17 cellular contexts compared by ENCODE assay signal in the genomic region with DNA sequence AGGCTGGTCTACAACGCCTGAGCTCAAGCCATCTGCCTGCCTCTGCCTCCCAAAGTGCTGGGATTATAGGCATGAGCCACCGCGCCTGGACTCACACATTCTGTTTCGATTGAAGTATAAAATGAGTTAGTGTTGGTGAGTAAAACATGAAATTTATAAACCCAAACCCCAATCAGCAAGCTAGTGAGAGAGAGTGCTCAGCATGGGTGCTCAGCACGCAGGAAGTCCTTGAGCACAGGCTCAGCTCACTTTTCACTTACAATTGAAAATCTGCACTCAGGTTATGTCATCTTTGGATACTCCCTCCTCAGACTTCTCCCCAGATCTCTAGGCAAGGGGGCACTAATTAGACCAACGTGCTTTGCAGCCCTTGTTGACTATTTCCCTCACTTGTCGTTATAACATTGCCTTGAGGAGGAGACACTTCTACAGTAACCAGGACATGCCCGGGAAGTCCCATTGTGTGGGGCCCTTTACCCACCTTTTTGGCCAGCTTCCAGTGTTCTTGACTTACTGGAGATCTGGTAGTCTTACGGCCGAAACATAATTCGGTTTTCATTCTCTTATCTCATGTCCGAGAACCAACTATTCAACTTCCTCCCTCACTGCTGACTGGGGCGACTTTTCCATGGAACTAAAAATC.
DNase-seq lines count a peak whose midpoint lies in the region; ATAC-seq, FAIRE-seq and TF ChIP-seq lines count a peak whose summit lies in the region.
"Had no signal": no experiment of that assay in that cellular context is flagged by ENCODE, and none has a peak within 500 bp of the region (broad histone marks: within the 10 kb centered on the region; RNA-seq: fewer than 3 reads in every experiment).

No MANE protein-coding gene starts in this region.

- H2BK20ac ChIP-seq in H1 (ENCODE audit: low read length), result no peak overlapping the region

- H4K91ac ChIP-seq in H1 (replicated peaks; ENCODE audit: insufficient read length, low read length), result no peak overlapping the region

- no peak overlapping the region for H2BK12ac ChIP-seq in H1 (ENCODE audit: low read depth, low read length)

- no peaks in the 10 kb centered on the region for H3K23me2 ChIP-seq in H1 (ENCODE audit: low read depth, low read length)

- no peaks in the 10 kb centered on the region for H3K9me3 ChIP-seq in T-helper 17 cell (ENCODE audit: control insufficient read depth, low read length, poor library complexity, severe bottlenecking)
- no peaks in the 10 kb centered on the region for H3K9me3 ChIP-seq in H1 (ENCODE audit: insufficient read depth in 2 of 2, low read depth in 1 of 2, low read length in 1 of 2)
- H3K9me3 ChIP-seq: neutrophil, testis had no signal

- peak overlapping the region; percentile 18; the same call in 1 of the 2 replicates for H2AFZ ChIP-seq in H1 (ENCODE audit: low read length)

- H2AK5ac ChIP-seq in H1 (ENCODE audit: low read depth, low read length), result no peak overlapping the region

- H3K36me3 Mint-ChIP-seq in T-helper 17 cell (ENCODE audit: low read depth), result no peaks in the 10 kb centered on the region
- peaks cover 0 to 4% (median 3%) of the 10 kb centered on the region in 3 donors for H3K36me3 Mint-ChIP-seq in immature natural killer cell

- H2BK120ac ChIP-seq in H1 (replicated peaks; ENCODE audit: low read depth, low read length), result no peak overlapping the region

- no peak overlapping the region for H4K8ac ChIP-seq in H1 (ENCODE audit: extremely low read depth, insufficient read depth, low read length)

- TF ChIP-seq POLR2A in H1 (IDR thresholded peaks at IDR 0.05; ENCODE audit: control extremely low read depth in 1 of 2, low read depth in 2 of 2, low read length in 2 of 2), result no peak

- H3K27ac ChIP-seq in H1 (ENCODE audit: low read depth, low read length), result no peak overlapping the region
- H3K27ac ChIP-seq: neutrophil, testis had no signal

- H3K4me1 Mint-ChIP-seq in T-helper 17 cell, result peaks cover 18% of the 10 kb centered on the region
- H3K4me1 Mint-ChIP-seq in immature natural killer cell, result peaks cover 13 to 26% of the 10 kb centered on the region in 2 donors

- no peaks in the 10 kb centered on the region for H3K79me1 ChIP-seq in H1 (ENCODE audit: low read depth, low read length)

- POLR2A ChIA-PET in H1 (lab: Charles Lee; ENCODE audit: partially characterized antibody), result no interaction called here

- H3K4me3 ChIP-seq in H1 (ENCODE audit: extremely low read depth in 1 of 4, insufficient read depth in 2 of 4, low read depth in 3 of 4, low read length in 4 of 4), result no peak overlapping the region
- H3K4me3 ChIP-seq: testis had no signal

- no peak overlapping the region for H3K4me3 Mint-ChIP-seq in T-helper 17 cell
- H3K4me3 Mint-ChIP-seq in immature natural killer cell, result no peak overlapping the region

- no peak overlapping the region for H3K9ac ChIP-seq in H1 (replicated peaks in 1 of 4; ENCODE audit: extremely low read depth in 1 of 4, low read depth in 3 of 4, low read length in 3 of 4)

- FAIRE-seq in H1 (lab: Jason Lieb, UNC), result no peak
- FAIRE-seq: kidney had no signal

- no peaks in the 10 kb centered on the region for H3K79me2 ChIP-seq in H1 (ENCODE audit: control insufficient read depth in 1 of 2, insufficient read depth in 2 of 2, low read length in 2 of 2)

- no peak overlapping the region for H3K14ac ChIP-seq in H1 (ENCODE audit: insufficient read length)

- TF ChIP-seq CTCF in H1 (IDR thresholded peaks at IDR 0.05; ENCODE audit: control extremely low read depth in 1 of 3, insufficient read depth in 1 of 3, low read depth in 1 of 3, low read length in 3 of 3), result no peak

- no peak overlapping the region for H3K4me2 ChIP-seq in H1 (ENCODE audit: insufficient read depth in 1 of 2, low read depth in 2 of 2, low read length in 2 of 2)

- no peaks in the 10 kb centered on the region for H3K36me3 ChIP-seq in H1 (ENCODE audit: control insufficient read depth in 2 of 4, insufficient read depth in 4 of 4, low read length in 3 of 4)
- H3K36me3 ChIP-seq: neutrophil had no signal

- no peak overlapping the region for H3K4ac ChIP-seq in H1 (replicated peaks; ENCODE audit: insufficient read length, low read depth, low read length)

- WGBS in H1 (ENCODE audit: extremely low coverage in 1 of 2, insufficient coverage in 1 of 2, insufficient read length in 1 of 2, insufficient replicate concordance in 2 of 2, low coverage in 1 of 2, low lambda C conversion rate in 2 of 2, missing lambda C conversion rate in 1 of 2), 2 experiments, result 89% methylated on average over 13 of the region's 13 CpGs; no CpG with 5 or more reads in 1 of the 2 experiments

- no peaks in the 10 kb centered on the region for H3K4me1 ChIP-seq in H1 (replicated peaks in 1 of 4; ENCODE audit: control insufficient read depth in 3 of 4, insufficient read depth in 4 of 4, low read length in 3 of 4)
- H3K4me1 ChIP-seq: testis had no signal

- H3K27me3 ChIP-seq in H1 (replicated peaks in 1 of 4; ENCODE audit: control insufficient read depth in 3 of 4, extremely low read depth in 1 of 4, insufficient read depth in 3 of 4, low read length in 3 of 4), result no peaks in the 10 kb centered on the region
- H3K27me3 ChIP-seq: neutrophil, testis had no signal

- H3K9me3 Mint-ChIP-seq in immature natural killer cell, result no peaks in the 10 kb centered on the region
- H3K9me3 Mint-ChIP-seq: effector memory CD8-positive, alpha-beta T cell had no signal

- DNase-seq in stimulated activated CD4-positive, alpha-beta T cell treated with anti-CD3 and anti-CD28 coated beads, Interleukin-1b, Interleukin-23, amount 100 ng/mL, for 48 hours, result peak; percentile 14
- no peak for DNase-seq in stimulated activated CD4-positive, alpha-beta T cell treated with anti-CD3 and anti-CD28 coated beads, Interleukin-4, amount 100 ng/mL, for 24 hours
- DNase-seq in T-helper 17 cell, result no peak
- DNase-seq in H1 (ENCODE audit: low read depth in 1 of 2, low spot score in 2 of 2), result no peak
- DNase-seq in GM19238 (ENCODE audit: insufficient read length, low spot score), result no peak
- DNase-seq in immature natural killer cell, result no peak
- DNase-seq: effector memory CD8-positive, alpha-beta T cell; kidney; MV-4-11; NCI-H2107; NCI-H69; retina; testis had no signal

- no peak for TF ChIP-seq EP300 in H1 (IDR thresholded peaks at IDR 0.05; ENCODE audit: borderline replicate concordance in 1 of 2, low read depth in 2 of 2, low read length in 2 of 2)

- no peak for TF ChIP-seq RAD21 in H1 (IDR thresholded peaks at IDR 0.05 in 1 of 2, conservative IDR thresholded peaks at IDR 0.05 in 1 of 2; ENCODE audit: low read depth in 2 of 2, low read length in 2 of 2)

- H3K27me3 Mint-ChIP-seq in T-helper 17 cell (no peaks in the 10 kb centered on the region), immature natural killer cell (ENCODE audit: low read depth in 3 of 3) (peaks cover 0 to 3% (median 0%) of the 10 kb centered on the region in 3 donors)
- H3K27me3 Mint-ChIP-seq: effector memory CD8-positive, alpha-beta T cell had no signal

- H3K27ac Mint-ChIP-seq in T-helper 17 cell (peak overlapping the region; percentile 56), immature natural killer cell (peak overlapping the region in 1 of 6 donors; percentile 15)

- no peak overlapping the region for H4K5ac ChIP-seq in H1 (ENCODE audit: insufficient read length, low read depth, low read length)

- no peak overlapping the region for H3K56ac ChIP-seq in H1 (replicated peaks; ENCODE audit: insufficient read length, low read depth, low read length)

- CTCF ChIA-PET in H1 (lab: Charles Lee; ENCODE audit: partially characterized antibody), result no interaction called here

- H3K18ac ChIP-seq in H1 (ENCODE audit: extremely low read depth, low read length), result no peak overlapping the region

- H4K20me1 ChIP-seq in H1 (replicated peaks in 1 of 2; ENCODE audit: control insufficient read depth in 1 of 2, insufficient read depth in 2 of 2, low read length in 2 of 2), result no peaks in the 10 kb centered on the region

- no peak overlapping the region for H3K23ac ChIP-seq in H1 (ENCODE audit: insufficient read length)

- no peak overlapping the region for H2BK15ac ChIP-seq in H1 (ENCODE audit: low read length)

- ATAC-seq in T-helper 17 cell (peak; percentile 46), GM21786 (IDR thresholded peaks at IDR 0.05; ENCODE audit: unreplicated experiment) (no peak), HG02970 (IDR thresholded peaks at IDR 0.05; ENCODE audit: low FRiP score, unreplicated experiment) (no peak)
- ATAC-seq: effector memory CD8-positive, alpha-beta T cell; Panc1 had no signal

- H2BK5ac ChIP-seq in H1 (ENCODE audit: low read depth, low read length), result no peak overlapping the region

TF ChIP-seq in H1, 55 proteins besides CTCF, POLR2A, EP300 and RAD21:
- TF ChIP-seq CTBP2 (IDR thresholded peaks at IDR 0.05; ENCODE audit: borderline replicate concordance, insufficient read depth, insufficient read length, low read length), result no peak
- no peak for TF ChIP-seq SIRT6 (IDR thresholded peaks at IDR 0.05; ENCODE audit: low read length)
- TF ChIP-seq KDM5A (IDR thresholded peaks at IDR 0.05; ENCODE audit: low read length), result no peak
